ENCODE assay signal across 23 cellular contexts in genomic region chr2:219438453-219438852, GRCh38. TPM values are rescaled to one million over a fixed set of nuclear protein-coding genes. Genes with fewer than 3 reads are reported as not detected.
DNase-seq lines count a peak whose midpoint lies in the region; ATAC-seq, FAIRE-seq and TF ChIP-seq lines count a peak whose summit lies in the region.
"Had no signal": no experiment of that assay in that cellular context is flagged by ENCODE, and none has a peak within 500 bp of the region (broad histone marks: within the 10 kb centered on the region; RNA-seq: fewer than 3 reads in every experiment).

No MANE protein-coding gene starts in this region.

- H3K23ac ChIP-seq in neuronal stem cell (ENCODE audit: low read depth, low read length, poor library complexity), result no peak overlapping the region

- H3K18ac ChIP-seq in neuronal stem cell (ENCODE audit: low read length), result peak overlapping the region; percentile 7

- H2AFZ ChIP-seq in neuronal stem cell (ENCODE audit: low read length), result no peak overlapping the region

- intact Hi-C loops in stomach (cut with DNase I; ENCODE audit: low total_unique reads) (no loop called here), kidney (cut with DNase I) (no loop called here)

- H3K79me1 ChIP-seq in neuronal stem cell (ENCODE audit: low read depth, low read length), result no peaks in the 10 kb centered on the region

- no peak overlapping the region for H3K14ac ChIP-seq in neuronal stem cell (ENCODE audit: low read length)

- POLR2A ChIA-PET in naive thymus-derived CD8-positive, alpha-beta T cell (lab: Charles Lee), result no interaction called here

- no CpG with 5 or more reads among the region's 4 CpGs for WGBS in neuronal stem cell (ENCODE audit: extremely low coverage in 2 of 2, insufficient read length in 2 of 2, insufficient replicate concordance in 1 of 2), 2 donors
- WGBS in stomach, 5 donors, result 84 to 96% (median 88%) methylated on average over 4 of the region's 4 CpGs

- peaks cover 0 to 2% of the 10 kb centered on the region in 2 donors for H3K36me3 ChIP-seq in neuronal stem cell (replicated peaks in 1 of 2; ENCODE audit: control insufficient read depth in 2 of 2, insufficient read depth in 2 of 2, low read length in 2 of 2)
- H3K36me3 ChIP-seq in stomach, result no peaks in the 10 kb centered on the region
- H3K36me3 ChIP-seq in kidney (ENCODE audit: control insufficient read depth in 1 of 2, insufficient read depth in 2 of 2, low read length in 2 of 2), result no peaks in the 10 kb centered on the region
- H3K36me3 ChIP-seq: MG63 had no signal

- H3K9me3 Mint-ChIP-seq in naive thymus-derived CD8-positive, alpha-beta T cell, result no peaks in the 10 kb centered on the region

- H3K27ac Mint-ChIP-seq in naive thymus-derived CD8-positive, alpha-beta T cell, result no peak overlapping the region

- TF ChIP-seq EP300 in stomach (IDR thresholded peaks at IDR 0.05), result no peak

- TF ChIP-seq CTCF in stomach (IDR thresholded peaks at IDR 0.05) (no peak), kidney (IDR thresholded peaks at IDR 0.05; ENCODE audit: borderline replicate concordance, extremely low read depth, insufficient read depth) (no peak)

- H3K4me1 Mint-ChIP-seq in naive thymus-derived CD8-positive, alpha-beta T cell, result peaks cover 11 to 31% (median 20%) of the 10 kb centered on the region in 4 donors

- no peak overlapping the region for H2BK5ac ChIP-seq in neuronal stem cell (ENCODE audit: low read length)

- no peak overlapping the region for H3K4me3 Mint-ChIP-seq in naive thymus-derived CD8-positive, alpha-beta T cell

- no peaks in the 10 kb centered on the region for H3K36me3 Mint-ChIP-seq in naive thymus-derived CD8-positive, alpha-beta T cell

- no peak overlapping the region for H3K4ac ChIP-seq in neuronal stem cell (ENCODE audit: low read length)

- H3K4me1 ChIP-seq in neuronal stem cell (ENCODE audit: control insufficient read depth in 2 of 2, insufficient read depth in 1 of 2, low read depth in 1 of 2, low read length in 2 of 2) (peaks cover 15 to 16% of the 10 kb centered on the region in 2 donors), stomach (peaks cover 23 to 43% (median 35%) of the 10 kb centered on the region in 4 donors), kidney (ENCODE audit: control insufficient read depth in 1 of 2, insufficient read depth in 1 of 2, low read depth in 1 of 2, low read length in 2 of 2) (peaks cover 0 to 2% of the 10 kb centered on the region in 2 donors)

- no peak overlapping the region for H4K91ac ChIP-seq in neuronal stem cell (ENCODE audit: low read depth, low read length, poor library complexity)

- FAIRE-seq in HTR-8/SVneo (lab: Jason Lieb, UNC) (peak; percentile 16), frontal cortex (lab: Jason Lieb, UNC) (no peak), kidney (lab: Jason Lieb, UNC) (no peak)
- FAIRE-seq: H54 had no signal

- no peak overlapping the region for H2AK5ac ChIP-seq in neuronal stem cell (ENCODE audit: low read depth, low read length)

- no peak overlapping the region for H2BK120ac ChIP-seq in neuronal stem cell (ENCODE audit: low read depth, low read length)

- H3K27ac ChIP-seq in neuronal stem cell (replicated peaks; ENCODE audit: low read length) (no peak overlapping the region), stomach (peak overlapping the region in 3 of 5 donors; percentile 76 to 95 (median 90)), kidney (ENCODE audit: low read depth in 2 of 2, low read length in 2 of 2) (no peak overlapping the region)

- DNase-seq in HTR-8/SVneo (ENCODE audit: insufficient read length, low spot score), result no peak
- peak; percentile 40 for DNase-seq in ecto neural progenitor cell (ENCODE audit: low spot score)
- DNase-seq in neuronal stem cell (ENCODE audit: low spot score), result no peak
- DNase-seq in stomach, result no peak
- DNase-seq in frontal cortex (ENCODE audit: low spot score in 2 of 2), result no peak
- no peak for DNase-seq in naive thymus-derived CD8-positive, alpha-beta T cell
- DNase-seq in stimulated activated CD4-positive, alpha-beta T cell treated with anti-CD3 and anti-CD28 coated beads, Interleukin-4, amount 100 ng/mL, for 4 hours, result no peak
- no peak for DNase-seq in kidney
- DNase-seq: 8988T, ACHN, DMS153, DND-41, IMR-90, KG1, NCI-H2029 treated with DMSO at 0.1 percent for 48 hours, NCI-H446 treated with DMSO at 0.1 percent for 48 hours, NCI-H526, NCI-H82, RPMI8226, SHP77 had no signal

- no peak overlapping the region for H4K8ac ChIP-seq in neuronal stem cell (ENCODE audit: low read depth, low read length)

- no peak overlapping the region for H3K4me3 ChIP-seq in neuronal stem cell (ENCODE audit: low read length in 2 of 2)
- no peak overlapping the region for H3K4me3 ChIP-seq in stomach
- no peak overlapping the region for H3K4me3 ChIP-seq in kidney (ENCODE audit: low read length in 2 of 2)
- H3K4me3 ChIP-seq: MG63 had no signal

- H3K9me3 ChIP-seq in neuronal stem cell (replicated peaks in 1 of 2; ENCODE audit: control insufficient read depth in 2 of 2, insufficient read depth in 1 of 2, low read depth in 1 of 2, low read length in 2 of 2), result no peaks in the 10 kb centered on the region
- no peaks in the 10 kb centered on the region for H3K9me3 ChIP-seq in stomach
- no peaks in the 10 kb centered on the region for H3K9me3 ChIP-seq in kidney (ENCODE audit: control insufficient read depth in 1 of 2, low read length in 2 of 2)
- H3K9me3 ChIP-seq: MG63 had no signal

- H3K4me2 ChIP-seq in neuronal stem cell (ENCODE audit: insufficient read depth, low read length, poor library complexity, severe bottlenecking), result no peak overlapping the region

- no peak for TF ChIP-seq POLR2A in stomach (IDR thresholded peaks at IDR 0.05)

- H3K9ac ChIP-seq in neuronal stem cell (ENCODE audit: low read depth, low read length, poor library complexity) (no peak overlapping the region), kidney (ENCODE audit: low read length in 2 of 2) (no peak overlapping the region)

- H2BK12ac ChIP-seq in neuronal stem cell (ENCODE audit: low read length), result no peak overlapping the region

- H3K27me3 ChIP-seq in neuronal stem cell (ENCODE audit: control insufficient read depth in 3 of 3, insufficient read depth in 3 of 3, low read depth in 1 of 3, low read length in 3 of 3) (peaks cover 0 to 85% (median 44%) of the 10 kb centered on the region in 3 experiments), stomach (peaks cover 0 to 77% (median 48%) of the 10 kb centered on the region in 3 donors)
- H3K27me3 ChIP-seq: MG63 had no signal

- H2BK15ac ChIP-seq in neuronal stem cell (ENCODE audit: low read length), result no peak overlapping the region

- ATAC-seq in naive thymus-derived CD8-positive, alpha-beta T cell, result no peak

- H3K27me3 Mint-ChIP-seq in naive thymus-derived CD8-positive, alpha-beta T cell, result peaks cover 0 to 23% (median 8%) of the 10 kb centered on the region in 5 donors

RNA-seq across cellular contexts. Expression of gene SPEG, which starts 3.8 kb away (rescaled TPM):
- 24.0 TPM for polyA plus RNA-seq in neuronal stem cell (2013, experiment 1 of 2)
- polyA plus RNA-seq in neuronal stem cell (2013, experiment 2 of 2), result 23.9 TPM
- 100 to 1,000 TPM in 1 of 5 donors, 10 to 100 TPM in 3, 1 to 10 TPM in 1; 7.4 to 106 (median 30.4) TPM for total RNA-seq in stomach
- 10 to 100 TPM in 1 of 3 donors, 1 to 10 TPM in 2; 9.8 to 65.1 (median 9.9) TPM for polyA plus RNA-seq in stomach
- total RNA-seq in frontal cortex, result 13.0 TPM
- 10 to 100 TPM; 20.3 to 22.5 TPM for total RNA-seq in naive thymus-derived CD8-positive, alpha-beta T cell
- polyA plus RNA-seq in naive thymus-derived CD8-positive, alpha-beta T cell, result 1 to 10 TPM; 1.6 to 3.0 (median 2.7) TPM
- total RNA-seq in kidney, result 26.6 TPM
- polyA plus RNA-seq in kidney (ENCODE audit: insufficient read depth, low read depth, low replicate concordance), result 13.1 TPM

RNA-seq across cellular contexts. Expression of gene DES, which starts 20.3 kb away (rescaled TPM):
- polyA plus RNA-seq in neuronal stem cell (2013, experiment 1 of 2), result 0.24 TPM
- polyA plus RNA-seq in neuronal stem cell (2013, experiment 2 of 2), result 0.39 TPM
- total RNA-seq in stomach (1,000 to 10,000 TPM; 1,078 to 5,539 (median 2,913) TPM), frontal cortex (0.41 TPM), kidney (74.2 TPM)
- polyA plus RNA-seq in stomach (100 to 1,000 TPM; 122 to 803 (median 204) TPM), kidney (ENCODE audit: insufficient read depth, low read depth, low replicate concordance) (30.0 TPM)
- total RNA-seq in naive thymus-derived CD8-positive, alpha-beta T cell, result not detected
- not detected for polyA plus RNA-seq in naive thymus-derived CD8-positive, alpha-beta T cell
- total RNA-seq: SK-MEL-5 had no signal

RNA-seq across cellular contexts. Expression of gene DNPEP, which starts 50.7 kb away (rescaled TPM):
- polyA plus RNA-seq in neuronal stem cell (2013, experiment 1 of 2), result 35.4 TPM
- 35.1 TPM for polyA plus RNA-seq in neuronal stem cell (2013, experiment 2 of 2)
- 100 to 1,000 TPM in 1 of 5 donors, 10 to 100 TPM in 4; 32.7 to 147 (median 46.4) TPM for total RNA-seq in stomach
- polyA plus RNA-seq in stomach, result 100 to 1,000 TPM in 2 of 3 donors, 10 to 100 TPM in 1; 69.2 to 114 (median 105) TPM
- total RNA-seq in frontal cortex, result 13.9 TPM
- total RNA-seq in naive thymus-derived CD8-positive, alpha-beta T cell, result 10 to 100 TPM; 81.9 to 89.1 TPM
- polyA plus RNA-seq in naive thymus-derived CD8-positive, alpha-beta T cell, result 10 to 100 TPM; 51.2 to 62.6 (median 53.1) TPM
- 53.3 TPM for total RNA-seq in kidney
- 71.0 TPM for polyA plus RNA-seq in kidney (ENCODE audit: insufficient read depth, low read depth, low replicate concordance)

Comparison
In these comparisons a context has a peak if more than half of its experiments do, and no peak if none do; other contexts are left out.
1. H3K27ac ChIP-seq: peak in stomach (3 of 5); none in neuronal stem cell (single experiment) and kidney (0 of 2).
2. RNA of gene DES, which starts 20.3 kb away (total RNA-seq): 1,078 to 5,539 TPM in stomach and 74.2 TPM in kidney (single experiment); 0.41 TPM in frontal cortex (single experiment) and not detected in naive thymus-derived CD8-positive, alpha-beta T cell; every median in the first group is over 10 times any median in the second.